ENCODE assay signal across 8 cellular contexts in genomic region chr1:212607206-212607923, GRCh38. TPM values are rescaled to one million over a fixed set of nuclear protein-coding genes. Genes with fewer than 3 reads are reported as not detected.
DNase-seq lines count a peak whose midpoint lies in the region; ATAC-seq, FAIRE-seq and TF ChIP-seq lines count a peak whose summit lies in the region.

No MANE protein-coding gene starts in this region.

- H3K79me2 ChIP-seq in keratinocyte (ENCODE audit: control insufficient read depth, insufficient read depth, low read length), result no peaks in the 10 kb centered on the region

- peaks cover 5% of the 10 kb centered on the region for H4K20me1 ChIP-seq in keratinocyte (ENCODE audit: control insufficient read depth, extremely low read depth, insufficient read depth, low read length)

- TF ChIP-seq CTCF in astrocyte of the cerebellum (IDR thresholded peaks at IDR 0.05; ENCODE audit: low read depth, low read length, missing control alignments), result no peak
- no peak for TF ChIP-seq CTCF in keratinocyte (optimal IDR thresholded peaks at IDR 0.05 in 1 of 3, IDR thresholded peaks at IDR 0.05 in 1 of 3, conservative IDR thresholded peaks at IDR 0.05 in 1 of 3; ENCODE audit: extremely low read depth in 1 of 3, insufficient read depth in 2 of 3, low read length in 3 of 3)

- in situ Hi-C loops in astrocyte of the cerebellum (cut with HindIII; ENCODE audit: low sequenced_read_pairs), result loop anchor here (5.0 kb wide), 1 partner anchor 120 kb away; no protein-coding TSS in a partner anchor

- no peak overlapping the region for H2AFZ ChIP-seq in keratinocyte (ENCODE audit: control insufficient read depth, low read length)

- H3K9me1 ChIP-seq in keratinocyte (ENCODE audit: control insufficient read depth, extremely low read depth, insufficient read depth, low read length), result no peaks in the 10 kb centered on the region

- H3K9me3 ChIP-seq in keratinocyte (ENCODE audit: control insufficient read depth, low read depth, low read length), result no peaks in the 10 kb centered on the region

- H3K4me3 ChIP-seq in astrocyte of the cerebellum (ENCODE audit: low read depth, low read length), result peak overlapping the region; percentile 72
- peak overlapping the region; percentile 49 to 79 (median 70) for H3K4me3 ChIP-seq in keratinocyte (ENCODE audit: control insufficient read depth in 2 of 3, extremely low read depth in 1 of 3, insufficient read depth in 2 of 3, low read depth in 1 of 3, low read length in 3 of 3)

- no peak for FAIRE-seq in keratinocyte (lab: Jason Lieb, UNC)

- H3K4me2 ChIP-seq in keratinocyte (ENCODE audit: control insufficient read depth, extremely low read depth, insufficient read depth, low read depth, low read length), result peak overlapping the region; percentile 87

- H3K9ac ChIP-seq in keratinocyte (ENCODE audit: control insufficient read depth, extremely low read depth, insufficient read depth, low read length), result peak overlapping the region; percentile 93

- peak overlapping the region; percentile 80 for H3K27ac ChIP-seq in keratinocyte (ENCODE audit: control insufficient read depth, insufficient read depth, low read length)

- H3K27me3 ChIP-seq in keratinocyte (ENCODE audit: control insufficient read depth, extremely low read depth, insufficient read depth, low read length), result peaks cover 16% of the 10 kb centered on the region

- DNase-seq in NCI-H146 (lab: John Stamatoyannopoulos, UW), result peak; percentile 54
- DNase-seq in NCI-H146 treated with DMSO at 0.1 percent for 48 hours (lab: John Stamatoyannopoulos, UW; ENCODE audit: unreplicated experiment), result no peak
- peak; percentile 16 for DNase-seq in NCI-H1105 treated with DMSO at 0.1 percent for 48 hours (lab: John Stamatoyannopoulos, UW)
- no peak for DNase-seq in astrocyte of the cerebellum (ENCODE audit: low read depth)
- no peak for DNase-seq in keratinocyte (ENCODE audit: low read depth, low spot score)
- DNase-seq in stimulated activated naive CD8-positive, alpha-beta T cell treated with anti-CD3 and anti-CD28 coated beads, Interleukin-15, Interleukin-2, amounts not matched to agents 100 U/mL and 50 U/mL, for 24 hours, result peak; percentile 35
- DNase-seq in OCI-M2 (lab: John Stamatoyannopoulos, UW; ENCODE audit: unreplicated experiment), result no peak

- H3K36me3 ChIP-seq in keratinocyte (ENCODE audit: control insufficient read depth in 2 of 2, extremely low read depth in 1 of 2, insufficient read depth in 2 of 2, low read length in 2 of 2), result no peaks in the 10 kb centered on the region

- dilution Hi-C loops in keratinocyte (cut with MboI; ENCODE audit: extremely low pct_ligation_motif_present, low sequenced_read_pairs), result no loop called here

- H3K4me1 ChIP-seq in keratinocyte (ENCODE audit: control insufficient read depth, extremely low read depth, insufficient read depth, low read length), result peaks cover 28% of the 10 kb centered on the region

- ATAC-seq in stimulated activated naive CD8-positive, alpha-beta T cell treated with anti-CD3 and anti-CD28 coated beads, Interleukin-15, Interleukin-2, amounts not matched to agents 100 U/mL and 50 U/mL, for 24 hours, result no peak
- no peak for ATAC-seq in HG03521 (IDR thresholded peaks at IDR 0.05; ENCODE audit: unreplicated experiment)

RNA-seq across cellular contexts. Expression of gene ATF3, which starts 1.2 kb away (rescaled TPM):
- 1.6 to 65.7 TPM (median 45.1 TPM) in 3 replicates for polyA plus RNA-seq in keratinocyte
- 308 TPM for polyA plus RNA-seq in keratinocyte (2011; ENCODE audit: low read depth)
- 24.5 and 29.1 TPM in 2 replicates for polyA plus RNA-seq in keratinocyte (2011; cell fraction: cytosol; rRNA removed)
- polyA plus RNA-seq in keratinocyte (2011; cell fraction: nucleus; rRNA removed), result 320 and 404 TPM in 2 replicates
- 1.8 and 213 TPM in 2 replicates for polyA plus RNA-seq in keratinocyte (2012; ENCODE audit: low replicate concordance)
- 66.5 to 94.4 TPM in 2 of 3 replicates, not detected in the other for polyA minus RNA-seq in keratinocyte
- polyA minus RNA-seq in keratinocyte (2011; cell fraction: cytosol; rRNA and poly(A)+ RNA removed), result 14.2 TPM
- polyA minus RNA-seq in keratinocyte (2011; cell fraction: nucleus; rRNA and poly(A)+ RNA removed), result 168 and 267 TPM in 2 replicates

Comparison
In these comparisons a context has a peak if more than half of its experiments do, and no peak if none do; other contexts are left out.
1. DNase-seq: peak in NCI-H146 (single experiment), NCI-H1105 treated with DMSO at 0.1 percent for 48 hours (single experiment) and stimulated activated naive CD8-positive, alpha-beta T cell treated with anti-CD3 and anti-CD28 coated beads, Interleukin-15, Interleukin-2, amounts not matched to agents 100 U/mL and 50 U/mL, for 24 hours (single experiment); none in NCI-H146 treated with DMSO at 0.1 percent for 48 hours (single experiment), astrocyte of the cerebellum (single experiment), keratinocyte (single experiment) and OCI-M2 (single experiment).